In the genomic region with DNA sequence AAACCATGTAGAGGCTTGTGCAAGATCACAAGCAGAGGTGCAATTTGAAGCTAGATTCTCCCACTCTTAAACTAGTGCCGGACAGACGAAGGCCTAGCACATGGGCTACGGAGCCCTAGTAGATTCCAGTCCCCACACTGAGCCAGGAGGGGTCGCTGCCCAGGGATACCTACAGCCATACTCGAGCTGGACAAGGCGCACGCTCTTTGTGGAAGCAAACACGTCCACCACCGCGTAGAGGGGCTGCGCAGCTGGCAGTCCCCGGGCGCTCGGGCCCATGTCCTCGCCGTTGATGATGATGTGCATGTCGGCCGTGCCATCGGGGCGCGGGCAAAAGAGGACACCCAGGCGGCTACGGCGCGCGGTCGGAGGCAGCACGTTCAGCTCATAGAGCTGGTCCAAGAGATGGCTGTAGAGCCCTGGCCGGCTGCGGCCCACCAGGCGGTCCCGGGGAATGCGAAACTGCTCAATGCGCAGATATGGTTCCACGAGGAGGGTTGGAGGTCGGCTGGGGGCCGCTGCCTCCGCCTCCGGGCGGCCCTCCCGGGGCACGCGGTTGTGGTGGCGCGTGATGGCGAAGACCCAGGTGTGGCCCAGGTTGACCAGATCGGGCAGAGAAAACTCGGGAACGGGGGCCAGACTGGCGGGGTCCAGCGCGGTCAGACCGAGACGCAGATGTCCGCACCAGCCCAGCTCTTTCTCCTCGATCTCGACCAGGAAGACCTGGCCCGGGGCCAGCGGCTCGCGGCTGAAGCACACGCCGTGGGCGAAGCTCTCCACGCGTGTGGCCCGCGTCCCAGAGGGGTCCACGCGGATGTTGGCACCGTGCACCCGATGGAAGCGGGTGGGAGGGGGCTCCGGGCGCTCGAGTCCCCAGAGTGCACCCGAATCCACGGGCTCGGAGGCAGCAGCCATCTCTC, we compare ENCODE assay signal across 8 cellular contexts. TPM values are rescaled to one million over a fixed set of nuclear protein-coding genes. Genes with fewer than 3 reads are reported as not detected.
DNase-seq lines count a peak whose midpoint lies in the region; ATAC-seq and TF ChIP-seq lines count a peak whose summit lies in the region.

No MANE protein-coding gene starts in this region.

- CTCF ChIA-PET in activated B cell treated with CpG ODN at 0.5 μM for 24 hours (lab: Charles Lee) = interaction anchor here (0.7 to 3.7 kb wide), 10 partner anchors 9 to 91 kb away, joined by 3 to 15 read pairs (median 4); partner anchors contain the start of genes PCIF1, ZNF335 and ZSWIM1

- peaks cover 31% of the 10 kb centered on the region for H3K4me1 Mint-ChIP-seq in activated B cell treated with CpG ODN at 0.5 μM for 24 hours

- ATAC-seq in GM19351 (IDR thresholded peaks at IDR 0.05; ENCODE audit: unreplicated experiment) (peak; percentile 41), activated B cell treated with CpG ODN at 0.5 μM for 24 hours (ENCODE audit: low read depth) (peak; percentile 30), GM19452 (IDR thresholded peaks at IDR 0.05; ENCODE audit: unreplicated experiment) (no peak)

- no peaks in the 10 kb centered on the region for H3K9me3 Mint-ChIP-seq in activated B cell treated with CpG ODN at 0.5 μM for 24 hours

- peak; percentile 81 for DNase-seq in Ammon's horn (ENCODE audit: low spot score)
- DNase-seq in M059J (ENCODE audit: low read depth) = peak; percentile 53
- DNase-seq in activated B cell treated with CpG ODN at 0.5 μM for 24 hours = peak; percentile 39
- peak; percentile 52 for DNase-seq in dedifferentiated amniotic fluid mesenchymal stem cell (ENCODE audit: extremely low spot score)
- peak; percentile 72 for DNase-seq in kidney tubule cell (ENCODE audit: low spot score)
- DNase-seq in stimulated activated CD4-positive, alpha-beta T cell treated with anti-CD3 and anti-CD28 coated beads, Interleukin-12 subunit alpha, Interleukin-12 subunit beta, amount 100 ng/mL, for 48 hours (ENCODE audit: low read depth in 2 of 3, low spot score in 1 of 3) = peak; percentile 27 to 40 (median 39)

- no peak for TF ChIP-seq CTCF in activated B cell treated with CpG ODN at 0.5 μM for 24 hours (IDR thresholded peaks at IDR 0.05)

- peak overlapping the region; percentile 93 for H3K4me3 Mint-ChIP-seq in activated B cell treated with CpG ODN at 0.5 μM for 24 hours

- no peaks in the 10 kb centered on the region for H3K27me3 Mint-ChIP-seq in activated B cell treated with CpG ODN at 0.5 μM for 24 hours

- intact Hi-C loops in activated B cell treated with CpG ODN at 0.5 μM for 24 hours (cut with micrococcal nuclease) = loop anchor here (1.0 to 5.0 kb wide), 2 partner anchors 58 to 73 kb away; partner anchors contain the start of gene SNX21

- peaks cover 29% of the 10 kb centered on the region for H3K36me3 Mint-ChIP-seq in activated B cell treated with CpG ODN at 0.5 μM for 24 hours (ENCODE audit: low read depth)

- H3K27ac Mint-ChIP-seq in activated B cell treated with CpG ODN at 0.5 μM for 24 hours = peak overlapping the region; percentile 44

- POLR2A ChIA-PET in activated B cell treated with CpG ODN at 0.5 μM for 24 hours (lab: Charles Lee) = interaction anchor here (0.6 to 5.6 kb wide), 14 partner anchors 9 to 517 kb away, joined by 3 to 84 read pairs (median 3); partner anchors contain the start of genes PCIF1 and ZSWIM1

RNA-seq across cellular contexts. Expression of gene NEURL2, which starts 0.7 kb away (rescaled TPM):
- total RNA-seq in M059J (2014; rRNA removed; shearing (Covaris generic)) = 3.1 and 6.0 TPM in 2 replicates
- total RNA-seq in activated B cell treated with CpG ODN at 0.5 μM for 24 hours = 1.1 and 2.0 TPM in 2 replicates

RNA-seq across cellular contexts. Expression of gene CTSA, which starts 0.8 kb away (rescaled TPM):
- 253 and 328 TPM in 2 replicates for total RNA-seq in M059J (2014; rRNA removed; shearing (Covaris generic))
- total RNA-seq in activated B cell treated with CpG ODN at 0.5 μM for 24 hours = 61.9 and 67.2 TPM in 2 replicates

RNA-seq across cellular contexts. Expression of gene SPATA25, which starts 2.9 kb away (rescaled TPM):
- total RNA-seq in M059J (2014; rRNA removed; shearing (Covaris generic)) = 0.52 TPM in 1 of 2 replicates, not detected in the other
- total RNA-seq in activated B cell treated with CpG ODN at 0.5 μM for 24 hours = 0.53 and 0.88 TPM in 2 replicates

RNA-seq across cellular contexts. Expression of gene ZSWIM1, which starts 9.3 kb away (rescaled TPM):
- total RNA-seq in M059J (2014; rRNA removed; shearing (Covaris generic)) = 11.2 and 19.8 TPM in 2 replicates
- 13.9 and 15.1 TPM in 2 replicates for total RNA-seq in activated B cell treated with CpG ODN at 0.5 μM for 24 hours

RNA-seq across cellular contexts. Expression of gene PLTP, which starts 21.6 kb away (rescaled TPM):
- total RNA-seq in M059J (2014; rRNA removed; shearing (Covaris generic)) = 9.6 and 13.4 TPM in 2 replicates
- 2.3 and 3.5 TPM in 2 replicates for total RNA-seq in activated B cell treated with CpG ODN at 0.5 μM for 24 hours
